1 cellular context compared by ENCODE assay signal in genomic region chr10:118470470-118470869, GRCh38.
A peak's percentile ranks its signal among the peaks of the same experiment; 100 is the strongest.
TF ChIP-seq lines count a peak whose summit lies in the region.

No MANE protein-coding gene starts in this region.

TF ChIP-seq in K562, 482 proteins besides CTCF, POLR2A, EP300 and RAD21 (continued from another document and continues in another):
- no peak for TF ChIP-seq SFPQ (IDR thresholded peaks at IDR 0.05; ENCODE audit: low read depth, low read length)
- TF ChIP-seq DPF2 (IDR thresholded peaks at IDR 0.05): 0 out of 2 replicates have a peak, but pooled peaks have one; percentile 9
- TF ChIP-seq MCM5 (IDR thresholded peaks at IDR 0.05; ENCODE audit: low read depth): no peak
- no peak for TF ChIP-seq ZZZ3 (IDR thresholded peaks at IDR 0.05)
- TF ChIP-seq CC2D1A (IDR thresholded peaks at IDR 0.05): no peak
- no peak for TF ChIP-seq FOXK2 (conservative IDR thresholded peaks at IDR 0.05 in 1 of 2, IDR thresholded peaks at IDR 0.05 in 1 of 2; ENCODE audit: low read depth in 2 of 2)
- TF ChIP-seq MLX (CRISPR knock-in tag; conservative IDR thresholded peaks at IDR 0.05): no peak
- no peak for TF ChIP-seq IRF9 (tag; IDR thresholded peaks at IDR 0.05)
- no peak for TF ChIP-seq MIER1 (IDR thresholded peaks at IDR 0.05; ENCODE audit: low read depth)
- TF ChIP-seq NCOA1 (IDR thresholded peaks at IDR 0.05; ENCODE audit: low read depth): no peak
- no peak for TF ChIP-seq YBX1 (IDR thresholded peaks at IDR 0.05)
- TF ChIP-seq GTF2E2 (tag; IDR thresholded peaks at IDR 0.05): no peak
- peak; percentile 69 for TF ChIP-seq TFE3 (CRISPR knock-in tag; IDR thresholded peaks at IDR 0.05)
- no peak for TF ChIP-seq KAT2B (IDR thresholded peaks at IDR 0.05; ENCODE audit: low read depth, low read length)
- TF ChIP-seq SPI1 (IDR thresholded peaks at IDR 0.05; ENCODE audit: borderline replicate concordance, low read depth, low read length): no peak
- TF ChIP-seq FOXA3 (CRISPR knock-in tag; conservative IDR thresholded peaks at IDR 0.05 in 1 of 2, IDR thresholded peaks at IDR 0.05 in 1 of 2): peak; percentile 71 to 84; a peak in 3 of 4 replicates
- TF ChIP-seq IFI16 (CRISPR knock-in tag; IDR thresholded peaks at IDR 0.05): no peak
- no peak for TF ChIP-seq NELFE (IDR thresholded peaks at IDR 0.05; ENCODE audit: insufficient read depth, insufficient read length)
- TF ChIP-seq PHF20 (IDR thresholded peaks at IDR 0.05; ENCODE audit: partially characterized antibody): no peak
- no peak for TF ChIP-seq ZNF696 (CRISPR knock-in tag; conservative IDR thresholded peaks at IDR 0.05)
- no peak for TF ChIP-seq ZNF280A (IDR thresholded peaks at IDR 0.05; ENCODE audit: low read depth, partially characterized antibody)
- no peak for TF ChIP-seq ZNF12 (CRISPR knock-in tag; IDR thresholded peaks at IDR 0.05)
- TF ChIP-seq NCOR1 (IDR thresholded peaks at IDR 0.05): peak; percentile 46
- no peak for TF ChIP-seq ZNF143 (CRISPR knock-in tag; IDR thresholded peaks at IDR 0.05)
- no peak for TF ChIP-seq ARID3A (IDR thresholded peaks at IDR 0.05; ENCODE audit: borderline replicate concordance, low read depth, low read length)
- peak; percentile 42; the same call in 1 of the 2 replicates for TF ChIP-seq CEBPB (tag; IDR thresholded peaks at IDR 0.05)
- no peak for TF ChIP-seq NFATC3 (IDR thresholded peaks at IDR 0.05)
- TF ChIP-seq THAP12 (CRISPR knock-in tag; IDR thresholded peaks at IDR 0.05): no peak
- no peak for TF ChIP-seq RNF2 (IDR thresholded peaks at IDR 0.05)
- no peak for TF ChIP-seq BDP1 (IDR thresholded peaks at IDR 0.05; ENCODE audit: insufficient read depth, insufficient read length)
- 0 out of 2 replicates have a peak, but pooled peaks have one; percentile 6 for TF ChIP-seq USF2 (CRISPR knock-in tag; IDR thresholded peaks at IDR 0.05)
- TF ChIP-seq ASH1L (IDR thresholded peaks at IDR 0.05; ENCODE audit: borderline replicate concordance, low read depth, partially characterized antibody): no peak
- TF ChIP-seq HMBOX1 (IDR thresholded peaks at IDR 0.05): no peak
